Comparison of ENCODE assay signal across 13 cellular contexts in the genomic region with DNA sequence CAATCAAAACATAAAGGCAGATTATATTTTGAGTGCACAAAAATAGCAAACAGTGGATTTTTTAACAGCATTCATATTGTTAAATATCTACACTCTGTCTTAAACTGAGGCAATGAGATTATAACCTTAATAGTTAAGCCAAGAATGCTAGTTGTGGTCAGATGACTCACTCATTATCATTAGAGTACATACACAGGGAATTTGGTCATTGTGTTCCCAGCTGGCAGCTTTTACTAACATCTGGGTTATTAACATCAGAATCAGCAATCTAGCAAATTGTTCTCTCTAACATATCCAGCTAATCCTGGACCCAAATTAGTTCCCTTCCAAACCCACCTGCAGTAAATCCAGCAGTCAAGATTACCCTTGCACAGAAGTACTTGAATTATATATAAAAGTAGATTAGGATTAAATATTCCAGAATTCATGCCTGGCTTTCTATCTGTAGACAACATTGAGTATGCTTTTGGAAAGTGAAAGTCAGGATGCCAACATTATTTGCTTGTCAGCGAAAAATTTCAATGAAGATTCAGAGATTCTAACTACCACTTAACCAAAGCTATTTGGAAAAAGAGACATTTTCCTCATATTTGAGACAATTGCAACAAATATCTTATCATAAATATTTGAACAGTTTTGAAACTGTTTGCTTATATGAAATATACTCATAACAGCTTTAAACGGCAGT.
DNase-seq lines count a peak whose midpoint lies in the region; ATAC-seq and TF ChIP-seq lines count a peak whose summit lies in the region.
"Had no signal": no experiment of that assay in that cellular context is flagged by ENCODE, and none has a peak within 500 bp of the region (broad histone marks: within the 10 kb centered on the region; RNA-seq: fewer than 3 reads in every experiment).

No MANE protein-coding gene starts in this region.

- peak overlapping the region; percentile 90 for H3K27ac ChIP-seq in HUES48 (ENCODE audit: low read depth, low read length)
- no peak overlapping the region for H3K27ac ChIP-seq in fibroblast of lung (ENCODE audit: insufficient read depth, low read length)
- H3K27ac ChIP-seq in neuronal stem cell (replicated peaks; ENCODE audit: low read length): no peak overlapping the region
- no peak overlapping the region for H3K27ac ChIP-seq in stomach
- H3K27ac ChIP-seq: thyroid gland had no signal

- H2BK15ac ChIP-seq in neuronal stem cell (ENCODE audit: low read length): no peak overlapping the region

- no peak for TF ChIP-seq CTCF in fibroblast of lung (conservative IDR thresholded peaks at IDR 0.05 in 1 of 2, IDR thresholded peaks at IDR 0.05 in 1 of 2; ENCODE audit: low read depth in 1 of 2, low read length in 2 of 2)
- TF ChIP-seq CTCF in stomach (IDR thresholded peaks at IDR 0.05): no peak

- no peaks in the 10 kb centered on the region for H3K79me1 ChIP-seq in neuronal stem cell (ENCODE audit: low read depth, low read length)

- no peak overlapping the region for H2AK5ac ChIP-seq in neuronal stem cell (ENCODE audit: low read depth, low read length)

- no peak for TF ChIP-seq POLR2A in stomach (IDR thresholded peaks at IDR 0.05)

- no peaks in the 10 kb centered on the region for H4K20me1 ChIP-seq in fibroblast of lung (ENCODE audit: control insufficient read depth, extremely low read depth, insufficient read depth, low read length)

- TF ChIP-seq EP300 in stomach (IDR thresholded peaks at IDR 0.05): no peak

- DNase-seq in RPMI7951 (ENCODE audit: low read depth): peak; percentile 37
- peak; percentile 89 to 91 for DNase-seq in fibroblast of lung (ENCODE audit: low read depth in 2 of 2)
- no peak for DNase-seq in neuronal stem cell (ENCODE audit: low spot score)
- DNase-seq in NCI-H1092 (lab: John Stamatoyannopoulos, UW): no peak
- no peak for DNase-seq in stomach
- DNase-seq: activated gamma-delta T cell treated with Interleukin-2 at 50 U/mL for 16 hours; central memory CD4-positive, alpha-beta T cell; kidney glomerular epithelial cell; natural killer cell; NCI-H1436; thyroid gland had no signal

- H3K4ac ChIP-seq in neuronal stem cell (ENCODE audit: low read length): no peak overlapping the region

- H3K36me3 ChIP-seq in HUES48 (ENCODE audit: control insufficient read depth, insufficient read depth, low read length): no peaks in the 10 kb centered on the region
- H3K36me3 ChIP-seq in fibroblast of lung (ENCODE audit: control insufficient read depth, insufficient read depth, low read length): no peaks in the 10 kb centered on the region
- H3K36me3 ChIP-seq in neuronal stem cell (replicated peaks in 1 of 2; ENCODE audit: control insufficient read depth in 2 of 2, insufficient read depth in 2 of 2, low read length in 2 of 2): no peaks in the 10 kb centered on the region
- H3K36me3 ChIP-seq in stomach: no peaks in the 10 kb centered on the region
- H3K36me3 ChIP-seq: thyroid gland had no signal

- H2BK120ac ChIP-seq in neuronal stem cell (ENCODE audit: low read depth, low read length): no peak overlapping the region

- H4K91ac ChIP-seq in neuronal stem cell (ENCODE audit: low read depth, low read length, poor library complexity): no peak overlapping the region

- H3K9ac ChIP-seq in HUES48 (ENCODE audit: low read depth, low read length) (peak overlapping the region; percentile 68; the same call in 1 of the 2 replicates), fibroblast of lung (ENCODE audit: insufficient read depth, low read length) (no peak overlapping the region), neuronal stem cell (ENCODE audit: low read depth, low read length, poor library complexity) (no peak overlapping the region)

- H3K4me1 ChIP-seq in HUES48 (ENCODE audit: control insufficient read depth, insufficient read depth, low read length) (peaks cover 43% of the 10 kb centered on the region), fibroblast of lung (ENCODE audit: control insufficient read depth, extremely low read depth, insufficient read depth, low read length) (no peaks in the 10 kb centered on the region), neuronal stem cell (ENCODE audit: control insufficient read depth in 2 of 2, insufficient read depth in 1 of 2, low read depth in 1 of 2, low read length in 2 of 2) (peaks cover 0 to 25% of the 10 kb centered on the region in 2 donors), stomach (peaks cover 0 to 6% (median 0%) of the 10 kb centered on the region in 4 donors)
- H3K4me1 ChIP-seq: thyroid gland had no signal

- H3K14ac ChIP-seq in neuronal stem cell (ENCODE audit: low read length): no peak overlapping the region

- H3K79me2 ChIP-seq in fibroblast of lung (ENCODE audit: control insufficient read depth, insufficient read depth, low read length): no peaks in the 10 kb centered on the region

- no peak for ATAC-seq in GM21786 (IDR thresholded peaks at IDR 0.05; ENCODE audit: unreplicated experiment)
- ATAC-seq: natural killer cell had no signal

- no peak overlapping the region for H4K8ac ChIP-seq in neuronal stem cell (ENCODE audit: low read depth, low read length)

- H3K18ac ChIP-seq in neuronal stem cell (ENCODE audit: low read length): no peak overlapping the region

- no peak overlapping the region for H3K23ac ChIP-seq in neuronal stem cell (ENCODE audit: low read depth, low read length, poor library complexity)

- H2BK12ac ChIP-seq in neuronal stem cell (ENCODE audit: low read length): no peak overlapping the region

- H2BK5ac ChIP-seq in neuronal stem cell (ENCODE audit: low read length): no peak overlapping the region

- intact Hi-C loops in stomach (cut with DNase I; ENCODE audit: low total_unique reads): no loop called here

- H2AFZ ChIP-seq in fibroblast of lung (ENCODE audit: low read length): no peak overlapping the region
- peak overlapping the region; percentile 72 for H2AFZ ChIP-seq in neuronal stem cell (ENCODE audit: low read length)

- WGBS in neuronal stem cell (ENCODE audit: extremely low coverage in 2 of 2, insufficient read length in 2 of 2, insufficient replicate concordance in 1 of 2), 2 donors: no CpG with 5 or more reads among the region's 2 CpGs
- 14 to 46% (median 30%) methylated on average over 2 of the region's 2 CpGs for WGBS in stomach, 5 donors

- H3K27me3 ChIP-seq in HUES48 (ENCODE audit: control insufficient read depth, insufficient read depth, low read length): no peaks in the 10 kb centered on the region
- H3K27me3 ChIP-seq in fibroblast of lung (ENCODE audit: control insufficient read depth, insufficient read depth, low read length): no peaks in the 10 kb centered on the region
- H3K27me3 ChIP-seq in neuronal stem cell (ENCODE audit: control insufficient read depth in 3 of 3, insufficient read depth in 3 of 3, low read depth in 1 of 3, low read length in 3 of 3): no peaks in the 10 kb centered on the region
- no peaks in the 10 kb centered on the region for H3K27me3 ChIP-seq in stomach
- H3K27me3 ChIP-seq: thyroid gland had no signal

- H3K9me3 ChIP-seq in HUES48 (ENCODE audit: control insufficient read depth, insufficient read depth, low read length) (no peaks in the 10 kb centered on the region), fibroblast of lung (ENCODE audit: control insufficient read depth, insufficient read depth, low read depth, low read length) (no peaks in the 10 kb centered on the region), neuronal stem cell (replicated peaks in 1 of 2; ENCODE audit: control insufficient read depth in 2 of 2, insufficient read depth in 1 of 2, low read depth in 1 of 2, low read length in 2 of 2) (peaks cover 0 to 5% of the 10 kb centered on the region in 2 donors), stomach (no peaks in the 10 kb centered on the region)
- H3K9me3 ChIP-seq: thyroid gland had no signal

- H3K4me2 ChIP-seq in fibroblast of lung (ENCODE audit: extremely low read depth, insufficient read depth, low read length) (no peak overlapping the region), neuronal stem cell (ENCODE audit: insufficient read depth, low read length, poor library complexity, severe bottlenecking) (no peak overlapping the region)

- H3K4me3 ChIP-seq in HUES48 (ENCODE audit: low read depth, low read length): peak overlapping the region; percentile 12; the same call in 1 of the 2 replicates
- H3K4me3 ChIP-seq in fibroblast of lung (replicated peaks in 1 of 4; ENCODE audit: control extremely low read depth in 1 of 4, insufficient read depth in 1 of 4, low read depth in 3 of 4, low read length in 4 of 4): peak overlapping the region in 1 of 4 experiments; percentile 48
- H3K4me3 ChIP-seq in neuronal stem cell (ENCODE audit: low read length in 2 of 2): no peak overlapping the region
- H3K4me3 ChIP-seq in stomach: no peak overlapping the region
- H3K4me3 ChIP-seq: thyroid gland had no signal

Comparison
In these comparisons a context has a peak if more than half of its experiments do, and no peak if none do; other contexts are left out.
1. DNase-seq: peak in RPMI7951 (single experiment) and fibroblast of lung (2 of 2); none in neuronal stem cell (single experiment), NCI-H1092 (single experiment) and stomach (single experiment).